19 cellular contexts compared by ENCODE assay signal in the genomic region with DNA sequence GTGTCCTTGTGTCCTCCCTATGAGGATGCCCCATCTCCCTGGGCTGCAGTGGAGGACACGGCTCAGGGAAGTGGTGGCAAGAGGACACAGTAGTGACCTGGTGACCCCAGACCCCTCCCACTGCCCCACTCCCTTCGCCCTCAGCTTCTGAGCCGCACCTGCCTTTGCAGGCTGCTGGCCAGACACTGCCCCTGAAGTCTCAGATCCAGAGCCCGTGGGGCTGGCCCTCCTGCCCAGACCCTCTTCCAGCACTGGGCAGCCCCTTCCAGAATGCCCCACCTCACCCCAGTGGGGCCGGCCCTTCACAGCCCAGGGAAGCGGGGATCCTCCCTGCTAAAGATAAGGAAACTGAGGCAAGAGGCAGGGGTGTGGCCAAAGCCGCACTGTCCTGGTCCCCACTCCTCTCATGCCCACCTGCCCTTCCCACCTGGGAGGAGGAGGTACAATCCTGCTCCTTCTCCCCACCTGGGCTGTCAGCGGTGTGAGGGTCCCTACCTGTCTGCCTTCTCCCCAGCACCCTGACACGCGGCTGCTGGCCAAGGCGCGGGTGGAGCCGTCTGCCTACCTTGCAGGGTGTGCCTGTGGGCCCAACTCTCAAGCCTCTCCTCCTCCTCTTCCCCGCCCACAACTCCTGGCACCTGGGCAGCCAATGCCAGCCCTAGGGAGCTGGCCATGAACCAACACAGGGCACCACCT. TPM values are rescaled to one million over a fixed set of nuclear protein-coding genes. Genes with fewer than 3 reads are reported as not detected.
"Had no signal": no experiment of that assay in that cellular context is flagged by ENCODE, and none has a peak within 500 bp of the region (broad histone marks: within the 10 kb centered on the region; RNA-seq: fewer than 3 reads in every experiment).

No MANE protein-coding gene starts in this region.

- H3K4me1 ChIP-seq: ascending aorta, right lobe of liver, spleen had no signal

- H3K36me3 ChIP-seq: ascending aorta, neutrophil, right lobe of liver, spleen had no signal

- DNase-seq: activated CD4-positive, alpha-beta memory T cell treated with anti-CD3 and anti-CD28 coated beads, Interleukin-2, amount 10 ng/mL, durations not matched to agents 7 days and 5 days; activated CD8-positive, alpha-beta memory T cell treated with anti-CD3 and anti-CD28 coated beads, Interleukin-2, amount 50 U/mL, for 4 hours; activated naive CD4-positive, alpha-beta T cell treated with Interleukin-2 at 50 U/mL for 16 hours; activated naive CD8-positive, alpha-beta T cell treated with anti-CD3 and anti-CD28 coated beads, Interleukin-2, amount 50 U/mL, for 24 hours; foreskin melanocyte; head of caudate nucleus; naive B cell; right lobe of liver; spleen; stimulated activated CD4-positive, alpha-beta T cell treated with anti-CD3 and anti-CD28 coated beads, Interleukin-1b, Interleukin-23, amount 100 ng/mL, for 48 hours; T-cell; T1000; trophoblast cell had no signal

- H3K27ac ChIP-seq: ascending aorta, neutrophil, right lobe of liver, spleen had no signal

- H3K4me3 ChIP-seq: ascending aorta, right lobe of liver, spleen had no signal

- H3K27me3 ChIP-seq: ascending aorta, neutrophil, right lobe of liver had no signal

- ATAC-seq: activated naive CD8-positive, alpha-beta T cell treated with anti-CD3 and anti-CD28 coated beads, Interleukin-2, amount 50 U/mL, for 24 hours; stimulated activated memory B cell treated with anti-CD40 and anti-IgM and Interleukin-4, amounts not matched to agents 10 μg/mL and 1 μg/mL and 100 μg/mL, for 72 hours had no signal

- H3K9me3 ChIP-seq: ascending aorta, neutrophil, right lobe of liver, spleen had no signal

RNA-seq across cellular contexts. Expression of gene TRPM5, which starts 17.3 kb away (rescaled TPM):
- total RNA-seq: activated CD4-positive, alpha-beta memory T cell treated with anti-CD3 and anti-CD28 coated beads, Interleukin-2, amount 10 ng/mL, durations not matched to agents 7 days and 5 days; ascending aorta; endothelial cell of umbilical vein; posterior vena cava; right lobe of liver; subcutaneous adipose tissue had no signal
